2 cellular contexts compared by ENCODE assay signal in genomic region chr5:68433921-68434879, GRCh38.
A peak's percentile ranks its signal among the peaks of the same experiment; 100 is the strongest.
TF ChIP-seq lines count a peak whose summit lies in the region.

No MANE protein-coding gene starts in this region.

TF ChIP-seq in HEK293, 187 proteins besides CTCF, POLR2A, EP300 and RAD21 (continued from another document and continues in another):
- no peak for TF ChIP-seq PRDM2 (tag by site-specific recombination; IDR thresholded peaks at IDR 0.05; ENCODE audit: borderline replicate concordance)
- TF ChIP-seq PBX3 (CRISPR knock-in tag; IDR thresholded peaks at IDR 0.05) = no peak
- no peak for TF ChIP-seq ZNF747 (tag by site-specific recombination; IDR thresholded peaks at IDR 0.05)
- peak; percentile 48; the same call in 1 of the 2 replicates for TF ChIP-seq INSM2 (tag by site-specific recombination; IDR thresholded peaks at IDR 0.05)
- TF ChIP-seq OSR2 (tag by site-specific recombination; IDR thresholded peaks at IDR 0.05) = no peak
- TF ChIP-seq ZNF202 (tag by site-specific recombination; IDR thresholded peaks at IDR 0.05; ENCODE audit: borderline replicate concordance) = no peak
- TF ChIP-seq EGR2 (tag by site-specific recombination; IDR thresholded peaks at IDR 0.05; ENCODE audit: low read depth) = peak; percentile 34; the same call in 1 of the 2 replicates
- no peak for TF ChIP-seq ZNF530 (tag by site-specific recombination; IDR thresholded peaks at IDR 0.05; ENCODE audit: low read depth)
- peak; percentile 81 for TF ChIP-seq SP7 (tag by site-specific recombination; IDR thresholded peaks at IDR 0.05)
- no peak for TF ChIP-seq ZNF37A (tag by site-specific recombination; IDR thresholded peaks at IDR 0.05)
- TF ChIP-seq GLIS2 (tag by site-specific recombination; IDR thresholded peaks at IDR 0.05) = peak; percentile 63
- TF ChIP-seq ZNF624 (tag by site-specific recombination; IDR thresholded peaks at IDR 0.05) = no peak
- TF ChIP-seq ZNF18 (tag by site-specific recombination; IDR thresholded peaks at IDR 0.05) = no peak
- no peak for TF ChIP-seq ZNF48 (tag by site-specific recombination; IDR thresholded peaks at IDR 0.05)
- TF ChIP-seq MEIS1 (CRISPR knock-in tag; IDR thresholded peaks at IDR 0.05; ENCODE audit: borderline replicate concordance) = 0 out of 2 replicates have a peak, but pooled peaks have one; percentile 16

TF ChIP-seq in WTC11, 78 proteins besides CTCF, POLR2A, EP300 and RAD21 (continued from another document):
- no peak for TF ChIP-seq ZNF317 (CRISPR knock-in tag; IDR thresholded peaks at IDR 0.05; ENCODE audit: borderline replicate concordance, low read depth)
TF ChIP-seq in WTC11: peak in this region for 0.
